ENCODE assay signal across 17 cellular contexts in genomic region chr1:228977741-228978140, GRCh38.
DNase-seq lines count a peak whose midpoint lies in the region; ATAC-seq, FAIRE-seq and TF ChIP-seq lines count a peak whose summit lies in the region.
"Had no signal": no experiment of that assay in that cellular context is flagged by ENCODE, and none has a peak within 500 bp of the region (broad histone marks: within the 10 kb centered on the region; RNA-seq: fewer than 3 reads in every experiment).

No MANE protein-coding gene starts in this region.

- ATAC-seq in gastroesophageal sphincter = no peak

- H2BK15ac ChIP-seq in mesenchymal stem cell (ENCODE audit: low read depth, poor library complexity, severe bottlenecking) = no peak overlapping the region

- H2BK120ac ChIP-seq in mesenchymal stem cell (ENCODE audit: low read depth, low read length) = no peak overlapping the region

- TF ChIP-seq CTCF in HEK293 (tag by site-specific recombination; IDR thresholded peaks at IDR 0.05) = no peak
- no peak for TF ChIP-seq CTCF in coronary artery (IDR thresholded peaks at IDR 0.05)
- TF ChIP-seq CTCF in gastroesophageal sphincter (IDR thresholded peaks at IDR 0.05) = no peak

- CTCF ChIA-PET in HEK293 (lab: Yijun Ruan, JAX) = interaction anchor here (0.6 kb wide), 1 partner anchor 121 kb away, joined by 3 read pairs; no protein-coding TSS in a partner anchor

- no peak for TF ChIP-seq EP300 in gastroesophageal sphincter (IDR thresholded peaks at IDR 0.05)

- H3K79me1 ChIP-seq in mesenchymal stem cell (replicated peaks; ENCODE audit: low read length, poor library complexity, severe bottlenecking) = no peaks in the 10 kb centered on the region

- peak overlapping the region; percentile 57 for H4K91ac ChIP-seq in mesenchymal stem cell (ENCODE audit: low read length)

- no peak overlapping the region for H4K8ac ChIP-seq in mesenchymal stem cell (ENCODE audit: low read length)

- H3K18ac ChIP-seq in mesenchymal stem cell (ENCODE audit: low read depth in 1 of 2, low read length in 2 of 2) = peak overlapping the region in 1 of 2 experiments; percentile 37

- H2BK5ac ChIP-seq in mesenchymal stem cell (ENCODE audit: low read depth, low read length, poor library complexity, severe bottlenecking) = no peak overlapping the region

- H3K23ac ChIP-seq in mesenchymal stem cell (ENCODE audit: low read length in 2 of 2) = no peak overlapping the region

- no peak overlapping the region for H2BK12ac ChIP-seq in mesenchymal stem cell (ENCODE audit: low read length in 2 of 2)

- TF ChIP-seq POLR2A in gastroesophageal sphincter (IDR thresholded peaks at IDR 0.05) = no peak

- no peaks in the 10 kb centered on the region for H4K20me1 ChIP-seq in GM23248 (ENCODE audit: insufficient read depth)
- H4K20me1 ChIP-seq: BLaER1 had no signal

- no peak overlapping the region for H3K14ac ChIP-seq in mesenchymal stem cell (ENCODE audit: low read length in 2 of 2)

- H3K27ac ChIP-seq in HEK293 (ENCODE audit: extremely low read depth, low read depth, low read length) (no peak overlapping the region), coronary artery (no peak overlapping the region), mesenchymal stem cell (ENCODE audit: low read length, poor library complexity, severe bottlenecking) (no peak overlapping the region), gastroesophageal sphincter (no peak overlapping the region), GM23248 (no peak overlapping the region)
- H3K27ac ChIP-seq: BLaER1 had no signal

- no peak overlapping the region for H3K4ac ChIP-seq in mesenchymal stem cell (ENCODE audit: low read depth in 1 of 2, low read length in 2 of 2)

- no peaks in the 10 kb centered on the region for H3F3A ChIP-seq in GM23248 (ENCODE audit: insufficient read depth)

- no peaks in the 10 kb centered on the region for H3K4me1 ChIP-seq in HEK293 (ENCODE audit: control insufficient read depth, insufficient read depth, low read length)
- no peaks in the 10 kb centered on the region for H3K4me1 ChIP-seq in mesenchymal stem cell (ENCODE audit: control insufficient read depth, insufficient read depth, low read depth, low read length)
- H3K4me1 ChIP-seq in gastroesophageal sphincter = peaks cover 0 to 19% (median 7%) of the 10 kb centered on the region in 3 donors
- H3K4me1 ChIP-seq in GM23248 (ENCODE audit: insufficient read depth) = no peaks in the 10 kb centered on the region; the same call in 1 of the 2 replicates
- H3K4me1 ChIP-seq: Caco-2 had no signal

- in situ Hi-C loops in GM23248 (cut with MboI) = no loop called here

- H3K36me3 ChIP-seq in HEK293 (ENCODE audit: control insufficient read depth in 2 of 2, insufficient read depth in 1 of 2, low read length in 2 of 2) = no peaks in the 10 kb centered on the region
- no peaks in the 10 kb centered on the region for H3K36me3 ChIP-seq in mesenchymal stem cell (ENCODE audit: control insufficient read depth in 1 of 2, insufficient read depth in 2 of 2, low read depth in 1 of 2, low read length in 2 of 2)
- H3K36me3 ChIP-seq in gastroesophageal sphincter = no peaks in the 10 kb centered on the region
- no peaks in the 10 kb centered on the region for H3K36me3 ChIP-seq in GM23248 (ENCODE audit: low read depth)
- H3K36me3 ChIP-seq: BLaER1 had no signal

- no peaks in the 10 kb centered on the region for H3K79me2 ChIP-seq in GM23248 (ENCODE audit: insufficient read depth)

- no peaks in the 10 kb centered on the region for H3K9me3 ChIP-seq in HEK293 (ENCODE audit: control insufficient read depth, insufficient read depth, low read depth, low read length)
- H3K9me3 ChIP-seq in mesenchymal stem cell (ENCODE audit: control insufficient read depth, low read length) = no peaks in the 10 kb centered on the region
- no peaks in the 10 kb centered on the region for H3K9me3 ChIP-seq in gastroesophageal sphincter
- H3K9me3 ChIP-seq in GM23248 (ENCODE audit: low read depth) = no peaks in the 10 kb centered on the region
- H3K9me3 ChIP-seq: BLaER1, Caco-2 had no signal

- peak; percentile 31 for DNase-seq in coronary artery (ENCODE audit: low spot score)
- DNase-seq in mesenchymal stem cell = no peak
- DNase-seq in urothelium cell line (ENCODE audit: low spot score) = no peak
- DNase-seq in NCI-H187 (lab: John Stamatoyannopoulos, UW) = no peak
- DNase-seq in GM23248 = no peak
- DNase-seq: 8988T; AML-193; Caco-2; CD8-positive, alpha-beta memory T cell; DND-41; GDM1 had no signal

- peak; percentile 90 for FAIRE-seq in urothelium cell line (lab: Jason Lieb, UNC)
- FAIRE-seq: GM12892, H54, HepG2 had no signal

- POLR2A ChIA-PET in HEK293 (lab: Yijun Ruan, JAX) = no interaction called here

- WGBS in mesenchymal stem cell = 91% methylated on average over 3 of the region's 3 CpGs
- 84 to 88% methylated on average over 3 of the region's 3 CpGs for WGBS in gastroesophageal sphincter (ENCODE audit: low coverage in 1 of 2), 2 donors
- 78 to 80% methylated on average over 3 of the region's 3 CpGs for WGBS in GM23248 (ENCODE audit: low coverage in 1 of 2, low lambda C conversion rate in 2 of 2, missing lambda C conversion rate in 2 of 2), 2 experiments

- H3K4me2 ChIP-seq in mesenchymal stem cell (ENCODE audit: low read length, poor library complexity, severe bottlenecking) = no peak overlapping the region
- H3K4me2 ChIP-seq in GM23248 (ENCODE audit: unreplicated experiment) = no peak overlapping the region
- H3K4me2 ChIP-seq: BLaER1 had no signal

- no peak overlapping the region for H3K9ac ChIP-seq in mesenchymal stem cell (ENCODE audit: low read length)
- no peak overlapping the region for H3K9ac ChIP-seq in GM23248
- H3K9ac ChIP-seq: BLaER1 had no signal

- H2AFZ ChIP-seq in mesenchymal stem cell (ENCODE audit: low read depth, low read length) (no peak overlapping the region), GM23248 (no peak overlapping the region)

- peaks cover 5 to 14% of the 10 kb centered on the region in 2 experiments for H3K27me3 ChIP-seq in mesenchymal stem cell (ENCODE audit: control insufficient read depth in 1 of 2, insufficient read depth in 1 of 2, low read length in 2 of 2)
- no peaks in the 10 kb centered on the region for H3K27me3 ChIP-seq in gastroesophageal sphincter
- H3K27me3 ChIP-seq in GM23248 (replicated peaks; ENCODE audit: insufficient read depth) = no peaks in the 10 kb centered on the region
- H3K27me3 ChIP-seq: BLaER1 had no signal

- no peak overlapping the region for H2AK5ac ChIP-seq in mesenchymal stem cell (ENCODE audit: low read length, severe bottlenecking)

- no peaks in the 10 kb centered on the region for H3K9me2 ChIP-seq in GM23248 (ENCODE audit: insufficient read depth)

- H3K4me3 ChIP-seq in HEK293 (ENCODE audit: low read depth, low read length) (no peak overlapping the region), coronary artery (no peak overlapping the region), mesenchymal stem cell (ENCODE audit: insufficient read depth in 1 of 2, low read depth in 1 of 2, low read length in 2 of 2) (no peak overlapping the region), gastroesophageal sphincter (no peak overlapping the region), GM23248 (no peak overlapping the region)
- H3K4me3 ChIP-seq: BLaER1 had no signal

TF ChIP-seq in HEK293, 187 proteins besides CTCF, POLR2A, EP300 and RAD21 (continues in another document):
- TF ChIP-seq ZNF37A (tag by site-specific recombination; IDR thresholded peaks at IDR 0.05) (no peak), ZNF223 (tag by site-specific recombination; IDR thresholded peaks at IDR 0.05) (no peak), ZEB2 (tag by site-specific recombination; IDR thresholded peaks at IDR 0.05) (no peak), ZNF211 (tag by site-specific recombination; IDR thresholded peaks at IDR 0.05; ENCODE audit: low read depth) (no peak), ZNF10 (tag by site-specific recombination; IDR thresholded peaks at IDR 0.05) (no peak), ZBTB44 (tag by site-specific recombination; IDR thresholded peaks at IDR 0.05) (no peak), KLF7 (tag by site-specific recombination; IDR thresholded peaks at IDR 0.05; ENCODE audit: borderline replicate concordance) (no peak)
- TF ChIP-seq, protein P1, sequence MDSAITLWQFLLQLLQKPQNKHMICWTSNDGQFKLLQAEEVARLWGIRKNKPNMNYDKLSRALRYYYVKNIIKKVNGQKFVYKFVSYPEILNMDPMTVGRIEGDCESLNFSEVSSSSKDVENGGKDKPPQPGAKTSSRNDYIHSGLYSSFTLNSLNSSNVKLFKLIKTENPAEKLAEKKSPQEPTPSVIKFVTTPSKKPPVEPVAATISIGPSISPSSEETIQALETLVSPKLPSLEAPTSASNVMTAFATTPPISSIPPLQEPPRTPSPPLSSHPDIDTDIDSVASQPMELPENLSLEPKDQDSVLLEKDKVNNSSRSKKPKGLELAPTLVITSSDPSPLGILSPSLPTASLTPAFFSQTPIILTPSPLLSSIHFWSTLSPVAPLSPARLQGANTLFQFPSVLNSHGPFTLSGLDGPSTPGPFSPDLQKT (IDR thresholded peaks at IDR 0.05; ENCODE audit: borderline replicate concordance, low read depth, low read length) = no peak
- TF ChIP-seq, protein P2, sequence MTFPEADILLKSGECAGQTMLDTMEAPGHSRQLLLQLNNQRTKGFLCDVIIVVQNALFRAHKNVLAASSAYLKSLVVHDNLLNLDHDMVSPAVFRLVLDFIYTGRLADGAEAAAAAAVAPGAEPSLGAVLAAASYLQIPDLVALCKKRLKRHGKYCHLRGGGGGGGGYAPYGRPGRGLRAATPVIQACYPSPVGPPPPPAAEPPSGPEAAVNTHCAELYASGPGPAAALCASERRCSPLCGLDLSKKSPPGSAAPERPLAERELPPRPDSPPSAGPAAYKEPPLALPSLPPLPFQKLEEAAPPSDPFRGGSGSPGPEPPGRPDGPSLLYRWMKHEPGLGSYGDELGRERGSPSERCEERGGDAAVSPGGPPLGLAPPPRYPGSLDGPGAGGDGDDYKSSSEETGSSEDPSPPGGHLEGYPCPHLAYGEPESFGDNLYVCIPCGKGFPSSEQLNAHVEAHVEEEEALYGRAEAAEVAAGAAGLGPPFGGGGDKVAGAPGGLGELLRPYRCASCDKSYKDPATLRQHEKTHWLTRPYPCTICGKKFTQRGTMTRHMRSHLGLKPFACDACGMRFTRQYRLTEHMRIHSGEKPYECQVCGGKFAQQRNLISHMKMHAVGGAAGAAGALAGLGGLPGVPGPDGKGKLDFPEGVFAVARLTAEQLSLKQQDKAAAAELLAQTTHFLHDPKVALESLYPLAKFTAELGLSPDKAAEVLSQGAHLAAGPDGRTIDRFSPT (tag by site-specific recombination; IDR thresholded peaks at IDR 0.05) = no peak
